8 cellular contexts compared by ENCODE assay signal in genomic region chr11:67120456-67120855, GRCh38. TPM values are rescaled to one million over a fixed set of nuclear protein-coding genes. Genes with fewer than 3 reads are reported as not detected.
DNase-seq lines count a peak whose midpoint lies in the region; ATAC-seq, FAIRE-seq and TF ChIP-seq lines count a peak whose summit lies in the region.

No MANE protein-coding gene starts in this region.

- H3K4me3 ChIP-seq in kidney (ENCODE audit: low read length in 2 of 2), result peak overlapping the region; percentile 91

- peaks cover 4% of the 10 kb centered on the region for H3K27me3 Mint-ChIP-seq in T-helper 1 cell treated with Interleukin-12 subunit alpha and Interleukin-12 subunit beta and Interleukin-4 antibody, amounts not matched to agents 30 μg/mL and 1 μg/mL, for 36 hours (ENCODE audit: low read depth)
- H3K27me3 Mint-ChIP-seq in activated naive CD8-positive, alpha-beta T cell, result no peaks in the 10 kb centered on the region

- H3K9ac ChIP-seq in kidney (ENCODE audit: low read length in 2 of 2), result peak overlapping the region; percentile 38 to 91

- no peak for FAIRE-seq in kidney (lab: Jason Lieb, UNC)
- no peak for FAIRE-seq in frontal cortex (lab: Jason Lieb, UNC)

- DNase-seq in T-helper 1 cell (no peak), kidney (no peak), substantia nigra (lab: John Stamatoyannopoulos, UW) (no peak), frontal cortex (ENCODE audit: low spot score in 2 of 2) (no peak)
- DNase-seq in stimulated activated CD8-positive, alpha-beta memory T cell treated with anti-CD3 and anti-CD28 coated beads, Interleukin-4, amount 100 ng/mL, for 48 hours, result no peak

- H3K4me3 Mint-ChIP-seq in T-helper 1 cell treated with Interleukin-12 subunit alpha and Interleukin-12 subunit beta and Interleukin-4 antibody, amounts not matched to agents 30 μg/mL and 1 μg/mL, for 36 hours, result peak overlapping the region; percentile 98
- H3K4me3 Mint-ChIP-seq in activated naive CD8-positive, alpha-beta T cell, result peak overlapping the region; percentile 95

- peak overlapping the region; percentile 95 for H3K27ac Mint-ChIP-seq in T-helper 1 cell treated with Interleukin-12 subunit alpha and Interleukin-12 subunit beta and Interleukin-4 antibody, amounts not matched to agents 30 μg/mL and 1 μg/mL, for 36 hours
- peak overlapping the region; percentile 88 for H3K27ac Mint-ChIP-seq in activated naive CD8-positive, alpha-beta T cell

- intact Hi-C loops in kidney (cut with DNase I), result no loop called here

- H3K9me3 Mint-ChIP-seq in T-helper 1 cell treated with Interleukin-12 subunit alpha and Interleukin-12 subunit beta and Interleukin-4 antibody, amounts not matched to agents 30 μg/mL and 1 μg/mL, for 36 hours, result no peaks in the 10 kb centered on the region
- no peaks in the 10 kb centered on the region for H3K9me3 Mint-ChIP-seq in activated naive CD8-positive, alpha-beta T cell (ENCODE audit: low read depth)

- H3K27ac ChIP-seq in kidney (ENCODE audit: low read depth in 2 of 2, low read length in 2 of 2) (peak overlapping the region in 1 of 2 donors; percentile 67), substantia nigra (ENCODE audit: low read depth, low read length, poor library complexity, severe bottlenecking) (peak overlapping the region; percentile 39)

- peaks cover 0 to 3% of the 10 kb centered on the region in 2 donors for H3K4me1 ChIP-seq in kidney (ENCODE audit: control insufficient read depth in 1 of 2, insufficient read depth in 1 of 2, low read depth in 1 of 2, low read length in 2 of 2)

- H3K9me3 ChIP-seq in kidney (ENCODE audit: control insufficient read depth in 1 of 2, low read length in 2 of 2), result no peaks in the 10 kb centered on the region

- ATAC-seq in GM19035 (IDR thresholded peaks at IDR 0.05; ENCODE audit: unreplicated experiment), result no peak

- peaks cover 0 to 2% of the 10 kb centered on the region in 2 donors for H3K36me3 ChIP-seq in kidney (ENCODE audit: control insufficient read depth in 1 of 2, insufficient read depth in 2 of 2, low read length in 2 of 2)

- H3K4me1 Mint-ChIP-seq in T-helper 1 cell treated with Interleukin-12 subunit alpha and Interleukin-12 subunit beta and Interleukin-4 antibody, amounts not matched to agents 30 μg/mL and 1 μg/mL, for 36 hours (ENCODE audit: low read depth), result peaks cover 20% of the 10 kb centered on the region
- H3K4me1 Mint-ChIP-seq in activated naive CD8-positive, alpha-beta T cell (ENCODE audit: low read depth), result peaks cover 27% of the 10 kb centered on the region

- H3K36me3 Mint-ChIP-seq in T-helper 1 cell treated with Interleukin-12 subunit alpha and Interleukin-12 subunit beta and Interleukin-4 antibody, amounts not matched to agents 30 μg/mL and 1 μg/mL, for 36 hours (ENCODE audit: low read depth), result peaks cover 18% of the 10 kb centered on the region
- peaks cover 6% of the 10 kb centered on the region for H3K36me3 Mint-ChIP-seq in activated naive CD8-positive, alpha-beta T cell

- TF ChIP-seq CTCF in kidney (IDR thresholded peaks at IDR 0.05; ENCODE audit: borderline replicate concordance, extremely low read depth, insufficient read depth), result no peak

RNA-seq across cellular contexts. Expression of gene KDM2A, which starts 1.4 kb away (rescaled TPM):
- total RNA-seq in kidney (82.6 TPM), frontal cortex (35.5 TPM)
- polyA plus RNA-seq in kidney (ENCODE audit: insufficient read depth, low read depth, low replicate concordance), result 16.2 TPM
